In the genomic region with DNA sequence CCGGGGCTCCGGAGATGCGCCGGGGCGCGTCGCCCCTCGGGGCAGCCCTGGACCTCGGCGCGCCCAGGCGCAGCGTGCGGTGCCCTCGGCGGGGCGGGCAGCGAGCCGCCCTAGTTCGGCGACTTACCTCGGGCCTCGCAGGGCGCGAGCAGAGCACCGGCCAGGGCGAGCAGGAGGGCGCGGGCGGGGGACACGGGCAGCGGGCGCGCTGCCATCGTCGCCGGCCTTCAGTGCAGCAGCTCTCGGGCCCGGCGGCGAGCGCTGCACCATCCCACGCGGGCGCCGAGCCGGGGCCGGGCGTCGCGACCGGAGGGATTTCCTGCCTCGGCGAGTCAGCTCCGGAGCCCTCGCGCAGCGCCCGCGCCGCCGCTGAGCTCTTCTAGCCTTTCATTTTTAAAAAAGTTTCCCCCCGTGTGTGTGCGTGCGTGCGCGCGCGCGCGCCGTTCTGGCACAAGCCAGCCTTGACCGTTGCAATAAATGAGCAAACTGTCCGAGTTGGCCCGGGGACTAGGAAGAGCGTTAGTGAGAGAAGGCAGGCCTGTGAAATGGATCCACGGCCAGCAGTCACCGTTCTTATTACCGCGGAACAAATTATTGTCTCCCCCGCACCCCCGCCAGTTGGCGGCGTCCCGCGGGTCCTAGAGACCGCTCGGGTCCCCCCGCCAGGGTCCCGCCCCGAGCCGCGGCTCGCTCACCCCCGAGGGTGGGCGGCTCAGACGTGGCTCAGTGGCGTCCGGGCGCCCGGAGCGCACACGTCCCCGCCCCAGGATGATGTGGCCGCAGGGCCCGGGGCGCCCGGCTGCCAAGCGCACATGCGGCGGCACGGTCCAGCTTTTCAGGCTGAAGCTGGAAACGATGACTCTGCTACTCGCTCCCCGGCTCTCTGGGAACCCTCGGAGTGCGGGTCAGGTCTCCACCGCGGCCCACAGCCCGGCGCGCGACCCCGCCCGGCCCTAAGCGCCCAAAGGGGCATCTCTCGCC, we compare ENCODE assay signal across 8 cellular contexts. TPM values are rescaled to one million over a fixed set of nuclear protein-coding genes. Genes with fewer than 3 reads are reported as not detected.
DNase-seq lines count a peak whose midpoint lies in the region; FAIRE-seq and TF ChIP-seq lines count a peak whose summit lies in the region.

A gene with protein sequence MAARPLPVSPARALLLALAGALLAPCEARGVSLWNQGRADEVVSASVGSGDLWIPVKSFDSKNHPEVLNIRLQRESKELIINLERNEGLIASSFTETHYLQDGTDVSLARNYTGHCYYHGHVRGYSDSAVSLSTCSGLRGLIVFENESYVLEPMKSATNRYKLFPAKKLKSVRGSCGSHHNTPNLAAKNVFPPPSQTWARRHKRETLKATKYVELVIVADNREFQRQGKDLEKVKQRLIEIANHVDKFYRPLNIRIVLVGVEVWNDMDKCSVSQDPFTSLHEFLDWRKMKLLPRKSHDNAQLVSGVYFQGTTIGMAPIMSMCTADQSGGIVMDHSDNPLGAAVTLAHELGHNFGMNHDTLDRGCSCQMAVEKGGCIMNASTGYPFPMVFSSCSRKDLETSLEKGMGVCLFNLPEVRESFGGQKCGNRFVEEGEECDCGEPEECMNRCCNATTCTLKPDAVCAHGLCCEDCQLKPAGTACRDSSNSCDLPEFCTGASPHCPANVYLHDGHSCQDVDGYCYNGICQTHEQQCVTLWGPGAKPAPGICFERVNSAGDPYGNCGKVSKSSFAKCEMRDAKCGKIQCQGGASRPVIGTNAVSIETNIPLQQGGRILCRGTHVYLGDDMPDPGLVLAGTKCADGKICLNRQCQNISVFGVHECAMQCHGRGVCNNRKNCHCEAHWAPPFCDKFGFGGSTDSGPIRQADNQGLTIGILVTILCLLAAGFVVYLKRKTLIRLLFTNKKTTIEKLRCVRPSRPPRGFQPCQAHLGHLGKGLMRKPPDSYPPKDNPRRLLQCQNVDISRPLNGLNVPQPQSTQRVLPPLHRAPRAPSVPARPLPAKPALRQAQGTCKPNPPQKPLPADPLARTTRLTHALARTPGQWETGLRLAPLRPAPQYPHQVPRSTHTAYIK (minus strand): TSS at position 547 of the 981 bp plus-strand sequence. CDS start 332 bp downstream, at position 215.

- no peak for FAIRE-seq in D721Med (lab: Jason Lieb, UNC)

- intact Hi-C loops in tibial artery (cut with DNase I; ENCODE audit: low total_unique reads) = loop anchor here (5.0 kb wide), 1 partner anchor 406 kb away; no protein-coding TSS in a partner anchor

- DNase-seq in BE2C (peak; percentile 45), NCI-H146 treated with DMSO at 0.1 percent for 48 hours (lab: John Stamatoyannopoulos, UW; ENCODE audit: unreplicated experiment) (peak; percentile 27), lung microvascular endothelial cell (ENCODE audit: low read depth in 2 of 2) (peak; percentile 37 to 57), tibial artery (peak in 1 of 2 donors; percentile 36), SKM-1 (lab: John Stamatoyannopoulos, UW; ENCODE audit: unreplicated experiment) (no peak), D721Med (ENCODE audit: insufficient read length, low spot score) (no peak)
- DNase-seq in activated CD4-positive, CD25-positive, alpha-beta regulatory T cell treated with anti-CD3 and anti-CD28 coated beads, Interleukin-2, amount 50 U/mL, for 72 hours = no peak

- H3K36me3 ChIP-seq in BE2C = no peaks in the 10 kb centered on the region
- no peaks in the 10 kb centered on the region for H3K36me3 ChIP-seq in ectodermal cell (ENCODE audit: control insufficient read depth, insufficient read depth, low read length)
- no peaks in the 10 kb centered on the region for H3K36me3 ChIP-seq in tibial artery

- H3K4me3 ChIP-seq in BE2C (ENCODE audit: low read depth, low read length) = peak within 1 kb of the TSS; percentile 74
- H3K4me3 ChIP-seq in ectodermal cell (ENCODE audit: insufficient read depth, low read depth, low read length) = peak within 1 kb of the TSS; percentile 56
- peak within 1 kb of the TSS; percentile 50 to 68 for H3K4me3 ChIP-seq in tibial artery

- no peak within 1 kb of the TSS for H3K27ac ChIP-seq in ectodermal cell (ENCODE audit: insufficient read depth, low read depth, low read length, poor library complexity, severe bottlenecking)
- H3K27ac ChIP-seq in tibial artery = peak within 1 kb of the TSS; percentile 41 to 45

- WGBS in ectodermal cell, 2 experiments = 2% methylated on average over 127 of the region's 127 CpGs

- H3K9me3 ChIP-seq in BE2C = no peaks in the 10 kb centered on the region
- H3K9me3 ChIP-seq in ectodermal cell (ENCODE audit: control insufficient read depth, low read length) = no peaks in the 10 kb centered on the region
- no peaks in the 10 kb centered on the region for H3K9me3 ChIP-seq in tibial artery

- H3K4me1 ChIP-seq in BE2C = peaks cover 13% of the 10 kb centered on the region
- no peaks in the 10 kb centered on the region for H3K4me1 ChIP-seq in ectodermal cell (ENCODE audit: control insufficient read depth, insufficient read depth, low read length)
- H3K4me1 ChIP-seq in tibial artery = peaks cover 0 to 28% (median 14%) of the 10 kb centered on the region in 4 donors

- no peak for TF ChIP-seq CTCF in BE2C (IDR thresholded peaks at IDR 0.05; ENCODE audit: low read depth, low read length)
- no peak for TF ChIP-seq CTCF in tibial artery (IDR thresholded peaks at IDR 0.05)
- no peak for TF ChIP-seq CTCF in D721Med (IDR thresholded peaks at IDR 0.05; ENCODE audit: insufficient read depth, missing control alignments)

- H3K27me3 ChIP-seq in BE2C (no peaks in the 10 kb centered on the region), ectodermal cell (ENCODE audit: control insufficient read depth, insufficient read depth, low read length, poor library complexity, severe bottlenecking) (peaks cover 27% of the 10 kb centered on the region), tibial artery (no peaks in the 10 kb centered on the region)

RNA-seq across cellular contexts. Expression of the gene that starts here (rescaled TPM):
- 67.4 TPM for polyA plus RNA-seq in BE2C (2012; ENCODE audit: insufficient read depth, insufficient read length, low read depth)
- 1.9 TPM for polyA plus RNA-seq in ectodermal cell (2013, experiment 1 of 4)
- 1.3 TPM for polyA plus RNA-seq in ectodermal cell (2013, experiment 2 of 4)
- 2.6 TPM for polyA plus RNA-seq in ectodermal cell (2013, experiment 3 of 4)
- polyA plus RNA-seq in ectodermal cell (2013, experiment 4 of 4) = 2.6 TPM
- 0.20 and 0.65 TPM in 2 replicates for total RNA-seq in lung microvascular endothelial cell

Comparison
In these comparisons a context has a peak if more than half of its experiments do, and no peak if none do; other contexts are left out.
1. Peak in DNase-seq in lung microvascular endothelial cell; RNA of the gene not detected or under 1 TPM.
2. DNase-seq: peak in BE2C (single experiment) and NCI-H146 treated with DMSO at 0.1 percent for 48 hours (single experiment); none in SKM-1 (single experiment), D721Med (single experiment) and activated CD4-positive, CD25-positive, alpha-beta regulatory T cell treated with anti-CD3 and anti-CD28 coated beads, Interleukin-2, amount 50 U/mL, for 72 hours (single experiment).
3. Peak in every context shown above with its lines, with median percentiles within 50 percentile points of each other: H3K4me3 ChIP-seq.